In genomic region chr14:90780519-90780918, GRCh38 we compare ENCODE assay signal across 21 cellular contexts. TPM values are rescaled to one million over a fixed set of nuclear protein-coding genes. Genes with fewer than 3 reads are reported as not detected.
A peak's percentile ranks its signal among the peaks of the same experiment; 100 is the strongest.
DNase-seq lines count a peak whose midpoint lies in the region; ATAC-seq and TF ChIP-seq lines count a peak whose summit lies in the region.
"Had no signal": no experiment of that assay in that cellular context is flagged by ENCODE, and none has a peak within 500 bp of the region (broad histone marks: within the 10 kb centered on the region; RNA-seq: fewer than 3 reads in every experiment).

No MANE protein-coding gene starts in this region.

- 20% methylated on average over 1 of the region's 12 CpGs for WGBS in right lobe of liver (ENCODE audit: insufficient coverage, low coverage, low lambda C conversion rate, missing lambda C conversion rate)

- no peaks in the 10 kb centered on the region for H3K27me3 Mint-ChIP-seq in activated naive CD8-positive, alpha-beta T cell treated with anti-CD3 and anti-CD28 coated beads, Interleukin-2, amount 10 ng/mL, durations not matched to agents 7 days and 5 days
- H3K27me3 Mint-ChIP-seq in activated naive CD8-positive, alpha-beta T cell treated with anti-CD3 and anti-CD28 coated beads, Interleukin-2, amount 50 U/mL, for 24 hours, result no peaks in the 10 kb centered on the region
- no peaks in the 10 kb centered on the region for H3K27me3 Mint-ChIP-seq in activated CD4-positive, alpha-beta T cell treated with anti-CD3 and anti-CD28 coated beads for 36 hours

- H3K4me3 ChIP-seq in coronary artery (no peak overlapping the region), right lobe of liver (no peak overlapping the region), upper lobe of right lung (no peak overlapping the region)
- H3K4me3 ChIP-seq: SJCRH30 had no signal

- no peaks in the 10 kb centered on the region for H3K4me1 Mint-ChIP-seq in activated naive CD8-positive, alpha-beta T cell treated with anti-CD3 and anti-CD28 coated beads, Interleukin-2, amount 10 ng/mL, durations not matched to agents 7 days and 5 days
- no peaks in the 10 kb centered on the region for H3K4me1 Mint-ChIP-seq in activated naive CD8-positive, alpha-beta T cell treated with anti-CD3 and anti-CD28 coated beads, Interleukin-2, amount 50 U/mL, for 24 hours
- no peaks in the 10 kb centered on the region for H3K4me1 Mint-ChIP-seq in activated CD4-positive, alpha-beta T cell treated with anti-CD3 and anti-CD28 coated beads for 36 hours
- H3K4me1 Mint-ChIP-seq: CD8-positive, alpha-beta memory T cell had no signal

- H3K4me1 ChIP-seq in right lobe of liver, result peaks cover 0 to 12% (median 4%) of the 10 kb centered on the region in 4 donors
- no peaks in the 10 kb centered on the region for H3K4me1 ChIP-seq in upper lobe of right lung
- H3K4me1 ChIP-seq: SJCRH30 had no signal

- CTCF ChIA-PET in activated CD4-positive, alpha-beta T cell treated with anti-CD3 and anti-CD28 coated beads for 36 hours (lab: Charles Lee), result interaction anchor here (0.6 to 1.1 kb wide), 2 partner anchors 29 to 84 kb away, joined by 3 to 4 read pairs; no protein-coding TSS in a partner anchor

- intact Hi-C loops in right lobe of liver (cut with DNase I), result loop anchor here in 1 of 2 donors (5.0 kb wide), 1 partner anchor 37 kb away; the partner anchor contains the start of gene TTC7B
- intact Hi-C loops in upper lobe of right lung (cut with DNase I), result no loop called here
- intact Hi-C loops in activated CD4-positive, alpha-beta T cell treated with anti-CD3 and anti-CD28 coated beads for 36 hours (cut with DNase I, micrococcal nuclease), result no loop called here

- H3K4me3 Mint-ChIP-seq in activated naive CD8-positive, alpha-beta T cell treated with anti-CD3 and anti-CD28 coated beads, Interleukin-2, amount 10 ng/mL, durations not matched to agents 7 days and 5 days, result no peak overlapping the region
- no peak overlapping the region for H3K4me3 Mint-ChIP-seq in activated naive CD8-positive, alpha-beta T cell treated with anti-CD3 and anti-CD28 coated beads, Interleukin-2, amount 50 U/mL, for 24 hours
- no peak overlapping the region for H3K4me3 Mint-ChIP-seq in activated CD4-positive, alpha-beta T cell treated with anti-CD3 and anti-CD28 coated beads for 36 hours
- H3K4me3 Mint-ChIP-seq: CD8-positive, alpha-beta memory T cell had no signal

- H3K27me3 ChIP-seq in right lobe of liver, result no peaks in the 10 kb centered on the region
- H3K27me3 ChIP-seq in upper lobe of right lung, result no peaks in the 10 kb centered on the region
- H3K27me3 ChIP-seq: SJCRH30 had no signal

- no peaks in the 10 kb centered on the region for H3K9me3 Mint-ChIP-seq in activated naive CD8-positive, alpha-beta T cell treated with anti-CD3 and anti-CD28 coated beads, Interleukin-2, amount 10 ng/mL, durations not matched to agents 7 days and 5 days
- H3K9me3 Mint-ChIP-seq in activated naive CD8-positive, alpha-beta T cell treated with anti-CD3 and anti-CD28 coated beads, Interleukin-2, amount 50 U/mL, for 24 hours, result no peaks in the 10 kb centered on the region
- no peaks in the 10 kb centered on the region for H3K9me3 Mint-ChIP-seq in activated CD4-positive, alpha-beta T cell treated with anti-CD3 and anti-CD28 coated beads for 36 hours (ENCODE audit: low read depth)
- H3K9me3 Mint-ChIP-seq: CD8-positive, alpha-beta memory T cell had no signal

- POLR2A ChIA-PET in activated naive CD8-positive, alpha-beta T cell treated with anti-CD3 and anti-CD28 coated beads, Interleukin-2, amount 10 ng/mL, durations not matched to agents 7 days and 5 days (lab: Charles Lee), result no interaction called here
- POLR2A ChIA-PET in activated CD4-positive, alpha-beta T cell treated with anti-CD3 and anti-CD28 coated beads for 36 hours (lab: Charles Lee), result no interaction called here

- no peak overlapping the region for H3K27ac Mint-ChIP-seq in activated naive CD8-positive, alpha-beta T cell treated with anti-CD3 and anti-CD28 coated beads, Interleukin-2, amount 10 ng/mL, durations not matched to agents 7 days and 5 days
- H3K27ac Mint-ChIP-seq in activated naive CD8-positive, alpha-beta T cell treated with anti-CD3 and anti-CD28 coated beads, Interleukin-2, amount 50 U/mL, for 24 hours, result no peak overlapping the region
- H3K27ac Mint-ChIP-seq in activated CD4-positive, alpha-beta T cell treated with anti-CD3 and anti-CD28 coated beads for 36 hours, result no peak overlapping the region

- TF ChIP-seq CTCF in coronary artery (IDR thresholded peaks at IDR 0.05) (no peak), right lobe of liver (IDR thresholded peaks at IDR 0.05) (no peak), upper lobe of right lung (IDR thresholded peaks at IDR 0.05) (no peak)

- ATAC-seq in activated naive CD8-positive, alpha-beta T cell treated with anti-CD3 and anti-CD28 coated beads, Interleukin-2, amount 10 ng/mL, durations not matched to agents 7 days and 5 days (ENCODE audit: low read depth), result no peak
- ATAC-seq in activated naive CD8-positive, alpha-beta T cell treated with anti-CD3 and anti-CD28 coated beads, Interleukin-2, amount 50 U/mL, for 24 hours, result no peak
- ATAC-seq in right lobe of liver, result peak; percentile 97 to 100 (median 98)
- ATAC-seq in upper lobe of right lung, result no peak
- no peak for ATAC-seq in activated CD4-positive, alpha-beta T cell treated with anti-CD3 and anti-CD28 coated beads for 36 hours
- ATAC-seq: Panc1 had no signal

- H3K9me3 ChIP-seq in right lobe of liver (no peaks in the 10 kb centered on the region), upper lobe of right lung (no peaks in the 10 kb centered on the region)
- H3K9me3 ChIP-seq: SJCRH30 had no signal

- no peaks in the 10 kb centered on the region for H3K36me3 Mint-ChIP-seq in activated naive CD8-positive, alpha-beta T cell treated with anti-CD3 and anti-CD28 coated beads, Interleukin-2, amount 10 ng/mL, durations not matched to agents 7 days and 5 days
- H3K36me3 Mint-ChIP-seq in activated naive CD8-positive, alpha-beta T cell treated with anti-CD3 and anti-CD28 coated beads, Interleukin-2, amount 50 U/mL, for 24 hours (ENCODE audit: low read depth), result no peaks in the 10 kb centered on the region
- H3K36me3 Mint-ChIP-seq in activated CD4-positive, alpha-beta T cell treated with anti-CD3 and anti-CD28 coated beads for 36 hours (ENCODE audit: low read depth), result no peaks in the 10 kb centered on the region
- H3K36me3 Mint-ChIP-seq: CD8-positive, alpha-beta memory T cell had no signal

- DNase-seq in activated naive CD8-positive, alpha-beta T cell treated with anti-CD3 and anti-CD28 coated beads, Interleukin-2, amount 10 ng/mL, durations not matched to agents 7 days and 5 days, result peak; percentile 16
- DNase-seq in activated naive CD8-positive, alpha-beta T cell treated with anti-CD3 and anti-CD28 coated beads, Interleukin-2, amount 50 U/mL, for 24 hours, result no peak
- peak; percentile 50 for DNase-seq in coronary artery (ENCODE audit: low spot score)
- peak; percentile 86 to 96 (median 96) for DNase-seq in right lobe of liver
- DNase-seq in upper lobe of right lung, result peak; percentile 40
- no peak for DNase-seq in AG08395 (ENCODE audit: low spot score)
- no peak for DNase-seq in A172 (ENCODE audit: low spot score)
- no peak for DNase-seq in activated CD4-positive, alpha-beta T cell treated with anti-CD3 and anti-CD28 coated beads for 36 hours
- DNase-seq: 8988T; CD8-positive, alpha-beta memory T cell; GDM1; Karpas-422; NCI-H1694; NCI-H2081; NCI-H2171; NCI-H345; NCI-H524; NCI-H82; SJCRH30 had no signal

- H3K36me3 ChIP-seq in right lobe of liver (no peaks in the 10 kb centered on the region), upper lobe of right lung (peaks cover 9% of the 10 kb centered on the region)

- H3K27ac ChIP-seq in coronary artery, result no peak overlapping the region
- H3K27ac ChIP-seq in right lobe of liver, result peak overlapping the region in 2 of 3 donors; percentile 34 to 46
- H3K27ac ChIP-seq in upper lobe of right lung, result no peak overlapping the region
- H3K27ac ChIP-seq: C4-2B, SJCRH30 had no signal

- TF ChIP-seq POLR2A in right lobe of liver (IDR thresholded peaks at IDR 0.05), result no peak

RNA-seq across cellular contexts. Expression of gene TTC7B, which starts 35.7 kb away (rescaled TPM):
- total RNA-seq in activated naive CD8-positive, alpha-beta T cell treated with anti-CD3 and anti-CD28 coated beads, Interleukin-2, amount 10 ng/mL, durations not matched to agents 7 days and 5 days, result 1 to 10 TPM; 5.9 to 6.6 TPM
- total RNA-seq in right lobe of liver (10 to 100 TPM; 18.4 to 56.1 (median 37.5) TPM), upper lobe of right lung (41.5 TPM)
- total RNA-seq in A172 (2014; rRNA removed; shearing (Covaris generic)), result 40.2 and 49.0 TPM in 2 replicates
- 1 to 10 TPM; 5.8 to 8.2 TPM for total RNA-seq in activated CD4-positive, alpha-beta T cell treated with anti-CD3 and anti-CD28 coated beads for 36 hours

Comparison
In these comparisons a context has a peak if more than half of its experiments do, and no peak if none do; other contexts are left out.
1. DNase-seq: peak in activated naive CD8-positive, alpha-beta T cell treated with anti-CD3 and anti-CD28 coated beads, Interleukin-2, amount 10 ng/mL, durations not matched to agents 7 days and 5 days (single experiment), coronary artery (single experiment), right lobe of liver (3 of 3) and upper lobe of right lung (single experiment); none in activated naive CD8-positive, alpha-beta T cell treated with anti-CD3 and anti-CD28 coated beads, Interleukin-2, amount 50 U/mL, for 24 hours (single experiment), AG08395 (single experiment), A172 (single experiment) and activated CD4-positive, alpha-beta T cell treated with anti-CD3 and anti-CD28 coated beads for 36 hours (single experiment).
2. ATAC-seq: peak in right lobe of liver (4 of 4); none in activated naive CD8-positive, alpha-beta T cell treated with anti-CD3 and anti-CD28 coated beads, Interleukin-2, amount 10 ng/mL, durations not matched to agents 7 days and 5 days (single experiment), activated naive CD8-positive, alpha-beta T cell treated with anti-CD3 and anti-CD28 coated beads, Interleukin-2, amount 50 U/mL, for 24 hours (single experiment), upper lobe of right lung (single experiment) and activated CD4-positive, alpha-beta T cell treated with anti-CD3 and anti-CD28 coated beads for 36 hours (single experiment).
3. H3K27ac ChIP-seq: peak in right lobe of liver (2 of 3); none in coronary artery (0 of 2) and upper lobe of right lung (single experiment).